17 cellular contexts compared by ENCODE assay signal in the genomic region with DNA sequence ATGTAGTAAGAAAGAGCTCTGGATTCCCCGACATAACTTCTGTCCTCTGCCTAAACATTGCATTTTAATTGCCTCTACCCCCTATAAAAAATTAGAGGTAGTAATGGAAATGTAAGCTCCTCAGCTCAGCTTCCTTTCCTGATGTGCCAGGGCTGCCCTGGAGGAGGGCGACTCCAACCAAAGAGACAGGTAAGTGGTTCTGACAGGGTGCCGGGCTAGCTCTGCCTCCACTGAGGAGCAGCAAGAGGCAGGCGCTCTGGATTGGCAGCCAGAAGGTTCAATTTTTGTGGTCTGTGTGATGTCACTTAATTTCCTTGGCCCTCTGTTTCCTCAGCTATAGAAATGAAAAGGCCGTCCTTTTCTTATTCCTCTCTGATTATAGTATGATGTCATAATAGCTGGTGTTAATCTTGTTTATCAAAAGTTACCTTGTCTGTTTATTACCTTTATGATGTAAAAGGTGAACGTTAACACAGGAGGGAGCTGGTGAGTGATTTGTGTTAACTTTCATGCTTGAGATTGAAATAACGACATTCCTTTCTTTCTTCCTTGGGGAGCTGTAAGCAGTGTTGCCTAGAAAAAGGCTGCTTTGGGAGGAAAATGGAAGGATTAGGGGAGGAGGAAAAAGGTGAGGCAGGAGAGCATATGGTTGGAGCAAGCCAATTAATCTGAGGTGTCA. TPM values are rescaled to one million over a fixed set of nuclear protein-coding genes. Genes with fewer than 3 reads are reported as not detected.
DNase-seq lines count a peak whose midpoint lies in the region; ATAC-seq and TF ChIP-seq lines count a peak whose summit lies in the region.
"Had no signal": no experiment of that assay in that cellular context is flagged by ENCODE, and none has a peak within 500 bp of the region (broad histone marks: within the 10 kb centered on the region; RNA-seq: fewer than 3 reads in every experiment).

No MANE protein-coding gene starts in this region.

- H3K79me1 ChIP-seq in H9 (ENCODE audit: insufficient read depth, low read depth, low read length, poor library complexity, severe bottlenecking) = no peaks in the 10 kb centered on the region

- no peaks in the 10 kb centered on the region for H3K23me2 ChIP-seq in H9 (ENCODE audit: insufficient read length, low read depth, low read length, poor library complexity, severe bottlenecking)

- H3K4me1 Mint-ChIP-seq in H9 = no peaks in the 10 kb centered on the region
- H3K4me1 Mint-ChIP-seq: activated naive CD4-positive, alpha-beta T cell treated with anti-CD3 and anti-CD28 coated beads, Interleukin-2, amount 10 ng/mL, durations not matched to agents 7 days and 5 days; T-cell had no signal

- H3K9me3 Mint-ChIP-seq in H9 = no peaks in the 10 kb centered on the region
- H3K9me3 Mint-ChIP-seq: activated CD4-positive, alpha-beta memory T cell treated with anti-CD3 and anti-CD28 coated beads for 36 hours; activated naive CD4-positive, alpha-beta T cell treated with anti-CD3 and anti-CD28 coated beads, Interleukin-2, amount 10 ng/mL, durations not matched to agents 7 days and 5 days; stimulated activated naive CD8-positive, alpha-beta T cell treated with anti-CD3 and anti-CD28 coated beads, Interleukin-15, Interleukin-2, amounts not matched to agents 100 ng/mL and 50 ng/mL, for 24 hours; T-cell had no signal

- no peak overlapping the region for H4K8ac ChIP-seq in H9 (replicated peaks; ENCODE audit: insufficient read length, low read depth, low read length)

- DNase-seq in H9 (peak; percentile 52), iPS-NIHi7 (ENCODE audit: extremely low spot score) (peak; percentile 40), posterior vena cava (ENCODE audit: low spot score) (peak; percentile 46), COLO668 (lab: John Stamatoyannopoulos, UW; ENCODE audit: unreplicated experiment) (no peak)
- DNase-seq in stimulated activated naive CD4-positive, alpha-beta T cell (lab: John Stamatoyannopoulos, UW) = no peak
- DNase-seq: activated CD4-positive, alpha-beta memory T cell treated with anti-CD3 and anti-CD28 coated beads for 36 hours; activated naive CD4-positive, alpha-beta T cell treated with anti-CD3 and anti-CD28 coated beads, Interleukin-2, amount 10 ng/mL, durations not matched to agents 7 days and 5 days; activated T-cell treated with anti-CD3 and anti-CD28 coated beads, Interleukin-2, amount 50 U/mL, for 1 hour; anterior cingulate cortex; effector CD8-positive, alpha-beta T cell; esophagus squamous epithelium; T-cell had no signal

- H3T11ph ChIP-seq in H9 (ENCODE audit: low read length) = no peak overlapping the region

- H3K27me3 ChIP-seq in H9 (ENCODE audit: insufficient read depth, low read length) = no peaks in the 10 kb centered on the region
- H3K27me3 ChIP-seq: esophagus squamous epithelium had no signal

- H3K14ac ChIP-seq in H9 (ENCODE audit: insufficient read depth, low read length) = no peak overlapping the region

- H4K91ac ChIP-seq in H9 (ENCODE audit: insufficient read length, low read depth, low read length) = no peak overlapping the region

- no peak overlapping the region for H2AFZ ChIP-seq in H9 (ENCODE audit: low read length)

- no peaks in the 10 kb centered on the region for H4K20me1 ChIP-seq in H9 (ENCODE audit: control insufficient read depth, insufficient read depth, insufficient read length)

- no peak overlapping the region for H3K4me3 Mint-ChIP-seq in H9
- H3K4me3 Mint-ChIP-seq: activated CD4-positive, alpha-beta memory T cell treated with anti-CD3 and anti-CD28 coated beads for 36 hours; activated naive CD4-positive, alpha-beta T cell treated with anti-CD3 and anti-CD28 coated beads, Interleukin-2, amount 10 ng/mL, durations not matched to agents 7 days and 5 days; stimulated activated naive CD8-positive, alpha-beta T cell treated with anti-CD3 and anti-CD28 coated beads, Interleukin-15, Interleukin-2, amounts not matched to agents 100 ng/mL and 50 ng/mL, for 24 hours; T-cell; type B pancreatic cell had no signal

- H3K27ac Mint-ChIP-seq in H9 = no peak overlapping the region
- H3K27ac Mint-ChIP-seq: activated CD4-positive, alpha-beta memory T cell treated with anti-CD3 and anti-CD28 coated beads for 36 hours; activated naive CD4-positive, alpha-beta T cell treated with anti-CD3 and anti-CD28 coated beads, Interleukin-2, amount 10 ng/mL, durations not matched to agents 7 days and 5 days; stimulated activated naive CD8-positive, alpha-beta T cell treated with anti-CD3 and anti-CD28 coated beads, Interleukin-15, Interleukin-2, amounts not matched to agents 100 ng/mL and 50 ng/mL, for 24 hours; T-cell; type B pancreatic cell had no signal

- H3K4me2 ChIP-seq in H9 (ENCODE audit: insufficient read depth, insufficient read length, low read length) = no peak overlapping the region

- intact Hi-C loops in posterior vena cava (cut with DNase I) = no loop called here

- H2BK15ac ChIP-seq in H9 (ENCODE audit: low read depth, low read length) = no peak overlapping the region

- no peaks in the 10 kb centered on the region; the same call in 1 of the 2 replicates for H3K4me1 ChIP-seq in H9 (ENCODE audit: insufficient read depth, low read length)
- H3K4me1 ChIP-seq: esophagus squamous epithelium had no signal

- ATAC-seq in SK-N-SH treated with all-trans-retinoic acid at 6 μM for 48 hours (peak; percentile 32), GM18873 (IDR thresholded peaks at IDR 0.05; ENCODE audit: low FRiP score, unreplicated experiment) (no peak)
- ATAC-seq: Right ventricle myocardium inferior, T-cell had no signal

- no peak overlapping the region for H3K9ac ChIP-seq in H9 (ENCODE audit: extremely low read depth, insufficient read length, low read length)

- H3K18ac ChIP-seq in H9 (ENCODE audit: insufficient read length, low read depth, low read length) = no peak overlapping the region

- H3K36me3 Mint-ChIP-seq in H9 (ENCODE audit: insufficient read depth in 1 of 3, low read depth in 3 of 3) = peaks cover 15 to 25% (median 22%) of the 10 kb centered on the region in 3 experiments
- H3K36me3 Mint-ChIP-seq: activated CD4-positive, alpha-beta memory T cell treated with anti-CD3 and anti-CD28 coated beads for 36 hours; T-cell had no signal

- H3K79me2 ChIP-seq in H9 (ENCODE audit: insufficient read depth, low read length) = no peaks in the 10 kb centered on the region

- H4K5ac ChIP-seq in H9 (ENCODE audit: insufficient read length, low read depth, low read length) = no peak overlapping the region

- WGBS in H9 (ENCODE audit: extremely low coverage, insufficient read length, low lambda C conversion rate) = no CpG with 5 or more reads among the region's 7 CpGs

- H3K56ac ChIP-seq in H9 (ENCODE audit: insufficient read length, low read depth, low read length) = no peak overlapping the region

- H2AK5ac ChIP-seq in H9 (ENCODE audit: insufficient read length, low read length) = no peak overlapping the region

- 0 out of 3 replicates have a peak, but pooled peaks have one; percentile 15 for TF ChIP-seq CTCF in H9 (conservative IDR thresholded peaks at IDR 0.05)

- H3K9me3 ChIP-seq in H9 (ENCODE audit: control insufficient read depth, low read depth, low read length) = no peaks in the 10 kb centered on the region
- H3K9me3 ChIP-seq: esophagus squamous epithelium had no signal

- no peak overlapping the region for H3K4ac ChIP-seq in H9 (ENCODE audit: low read depth, low read length)

- H3K23ac ChIP-seq in H9 (ENCODE audit: insufficient read length, low read depth, low read length) = no peak overlapping the region

- H2BK5ac ChIP-seq in H9 (ENCODE audit: insufficient read length, low read length) = no peak overlapping the region

- H3K27me3 Mint-ChIP-seq in H9 (ENCODE audit: low read depth) = no peaks in the 10 kb centered on the region
- H3K27me3 Mint-ChIP-seq: activated CD4-positive, alpha-beta memory T cell treated with anti-CD3 and anti-CD28 coated beads for 36 hours; activated naive CD4-positive, alpha-beta T cell treated with anti-CD3 and anti-CD28 coated beads, Interleukin-2, amount 10 ng/mL, durations not matched to agents 7 days and 5 days; stimulated activated naive CD8-positive, alpha-beta T cell treated with anti-CD3 and anti-CD28 coated beads, Interleukin-15, Interleukin-2, amounts not matched to agents 100 ng/mL and 50 ng/mL, for 24 hours; T-cell; type B pancreatic cell had no signal

- no peak overlapping the region for H3K27ac ChIP-seq in H9 (ENCODE audit: insufficient read length, low read depth, low read length)
- H3K27ac ChIP-seq: esophagus squamous epithelium had no signal

- H2BK120ac ChIP-seq in H9 (ENCODE audit: low read depth, low read length, poor library complexity, severe bottlenecking) = no peak overlapping the region

- H2BK20ac ChIP-seq in H9 (ENCODE audit: low read depth, low read length, poor library complexity, severe bottlenecking) = no peak overlapping the region

- no peak overlapping the region for H2BK12ac ChIP-seq in H9 (ENCODE audit: insufficient read length, low read depth, low read length)

TF ChIP-seq in SK-N-SH treated with all-trans-retinoic acid at 6 μM for 48 hours, 23 proteins besides CTCF, POLR2A, EP300 and RAD21 (continues in another document):
- no peak for TF ChIP-seq RARB (CRISPR knock-in tag; IDR thresholded peaks at IDR 0.05)
- no peak for TF ChIP-seq ZNF565 (CRISPR knock-in tag; conservative IDR thresholded peaks at IDR 0.05; ENCODE audit: low read depth)
- no peak for TF ChIP-seq BACH2 (CRISPR knock-in tag; IDR thresholded peaks at IDR 0.05; ENCODE audit: borderline replicate concordance)
- TF ChIP-seq POU6F1 (CRISPR knock-in tag; IDR thresholded peaks at IDR 0.05; ENCODE audit: borderline replicate concordance, low read depth) = no peak
- no peak for TF ChIP-seq ZC3H10 (CRISPR knock-in tag; IDR thresholded peaks at IDR 0.05)

RNA-seq across cellular contexts. Expression of gene ANLN, which starts 51.8 kb away (rescaled TPM):
- total RNA-seq in H9 (2021) (78.9 and 84.7 TPM in 2 replicates), posterior vena cava (1 to 10 TPM; 3.0 to 6.4 TPM)

Comparison
In these comparisons a context has a peak if more than half of its experiments do, and no peak if none do; other contexts are left out.
1. DNase-seq: peak in H9 (single experiment), iPS-NIHi7 (single experiment) and posterior vena cava (single experiment); none in COLO668 (single experiment) and stimulated activated naive CD4-positive, alpha-beta T cell (0 of 6).
2. RNA of gene ANLN, which starts 51.8 kb away (total RNA-seq): 78.9 to 84.7 TPM in H9; 3.0 to 6.4 TPM in posterior vena cava; every median in the first group is over 10 times any median in the second.